15 cellular contexts compared by ENCODE assay signal in the genomic region with DNA sequence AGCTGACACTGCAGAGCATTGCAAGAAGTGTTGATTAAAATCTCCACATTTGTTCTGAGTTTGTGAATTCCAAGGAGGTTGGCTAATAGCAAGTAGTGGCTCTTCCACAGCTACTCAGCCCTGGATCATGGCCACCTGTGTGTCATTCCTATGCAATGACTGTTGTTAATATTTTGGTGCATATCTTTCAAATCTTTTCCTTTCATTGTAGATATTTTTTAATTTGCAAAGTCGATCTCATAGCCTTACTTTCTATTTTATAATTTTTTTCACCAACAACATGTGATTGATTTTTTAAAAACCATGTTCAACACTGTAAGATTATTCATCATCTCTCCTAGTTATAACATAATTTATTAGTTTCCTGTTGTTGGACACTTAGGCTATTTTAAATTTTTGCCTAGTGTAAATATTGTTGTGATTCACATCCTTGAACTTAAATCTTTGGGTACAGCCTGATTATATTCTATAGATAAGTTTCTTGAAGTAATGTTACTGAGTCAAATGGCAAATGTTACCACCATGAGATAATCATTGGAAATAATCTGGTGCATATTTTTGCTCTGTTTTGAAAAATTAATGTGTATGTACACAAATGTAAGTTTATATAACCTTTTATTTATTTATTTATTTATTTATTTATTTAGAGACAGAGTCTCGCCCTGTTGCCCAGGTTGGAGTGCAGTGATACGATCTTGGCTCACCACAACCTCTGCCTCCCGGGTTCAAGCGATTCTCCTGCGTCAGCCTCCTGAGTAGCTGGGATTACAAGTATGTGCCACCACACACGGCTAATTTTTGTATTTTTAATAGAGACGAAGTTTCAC. TPM values are rescaled to one million over a fixed set of nuclear protein-coding genes. Genes with fewer than 3 reads are reported as not detected.
DNase-seq lines count a peak whose midpoint lies in the region; ATAC-seq, FAIRE-seq and TF ChIP-seq lines count a peak whose summit lies in the region.
"Had no signal": no experiment of that assay in that cellular context is flagged by ENCODE, and none has a peak within 500 bp of the region (broad histone marks: within the 10 kb centered on the region; RNA-seq: fewer than 3 reads in every experiment).

No MANE protein-coding gene starts in this region.

- peak; percentile 94 for FAIRE-seq in astrocyte (lab: Jason Lieb, UNC)
- FAIRE-seq: kidney had no signal

- H3K36me3 ChIP-seq in astrocyte (ENCODE audit: insufficient read depth, low read length) (no peaks in the 10 kb centered on the region), thoracic aorta (no peaks in the 10 kb centered on the region), H7 (replicated peaks; ENCODE audit: control insufficient read depth, insufficient read depth, low read length) (no peaks in the 10 kb centered on the region)
- H3K36me3 ChIP-seq: neutrophil, suprapubic skin had no signal

- DNase-seq in H4 (ENCODE audit: low spot score) = peak; percentile 18
- peak; percentile 91 for DNase-seq in astrocyte (ENCODE audit: low read depth)
- DNase-seq in glomerular visceral epithelial cell (ENCODE audit: extremely low spot score) = peak; percentile 63
- DNase-seq in thoracic aorta (ENCODE audit: low spot score) = no peak
- DNase-seq in GM19238 (ENCODE audit: insufficient read length, low spot score) = no peak
- no peak for DNase-seq in H7
- DNase-seq: activated CD4-positive, CD25-positive, alpha-beta regulatory T cell treated with anti-CD3 and anti-CD28 coated beads, Interleukin-2, amount 50 U/mL, for 72 hours; activated naive CD4-positive, alpha-beta T cell treated with anti-CD3 and anti-CD28 coated beads for 36 hours; Karpas-422; kidney; NCI-H2227 treated with DMSO at 0.1 percent for 48 hours had no signal

- H3K4me1 ChIP-seq in astrocyte (ENCODE audit: insufficient read depth, low read length) (peaks cover 3% of the 10 kb centered on the region), thoracic aorta (ENCODE audit: control insufficient read depth in 1 of 2, low read depth in 2 of 2) (peaks cover 6 to 9% of the 10 kb centered on the region in 2 donors)

- H3K27ac Mint-ChIP-seq in astrocyte (ENCODE audit: unreplicated experiment) = peak overlapping the region; percentile 86
- H3K27ac Mint-ChIP-seq: activated naive CD4-positive, alpha-beta T cell treated with anti-CD3 and anti-CD28 coated beads for 36 hours had no signal

- H3K27ac ChIP-seq in astrocyte (ENCODE audit: low read depth, low read length) (peak overlapping the region; percentile 54), thoracic aorta (peak overlapping the region in 1 of 2 donors; percentile 52)
- H3K27ac ChIP-seq: neutrophil, suprapubic skin had no signal

- H3K27me3 Mint-ChIP-seq in astrocyte (ENCODE audit: low read depth, unreplicated experiment) = no peaks in the 10 kb centered on the region

- H3K9me3 Mint-ChIP-seq in astrocyte (ENCODE audit: unreplicated experiment) = no peaks in the 10 kb centered on the region
- H3K9me3 Mint-ChIP-seq: activated naive CD4-positive, alpha-beta T cell treated with anti-CD3 and anti-CD28 coated beads for 36 hours had no signal

- H4K20me1 ChIP-seq in astrocyte (ENCODE audit: insufficient read depth, low read length) = no peaks in the 10 kb centered on the region

- no peak for ATAC-seq in thoracic aorta (ENCODE audit: insufficient number of reproducible peaks, low FRiP score, low read depth)
- no peak for ATAC-seq in HG02798 (IDR thresholded peaks at IDR 0.05; ENCODE audit: poor library complexity, unreplicated experiment)
- no peak for ATAC-seq in GM18909 (IDR thresholded peaks at IDR 0.05; ENCODE audit: poor library complexity, unreplicated experiment)

- peaks cover 13% of the 10 kb centered on the region for H3K4me1 Mint-ChIP-seq in astrocyte (ENCODE audit: low read depth, unreplicated experiment)

- peak overlapping the region; percentile 23 for H3K4me2 ChIP-seq in astrocyte (ENCODE audit: low read length)

- no peaks in the 10 kb centered on the region for H3K79me2 ChIP-seq in astrocyte (ENCODE audit: insufficient read depth, low read length)

- TF ChIP-seq CTCF in astrocyte (IDR thresholded peaks at IDR 0.05; ENCODE audit: insufficient read depth, low read depth, low read length) (no peak), thoracic aorta (IDR thresholded peaks at IDR 0.05) (no peak)

- no peaks in the 10 kb centered on the region for H3K9me3 ChIP-seq in astrocyte (ENCODE audit: insufficient read depth, low read depth, low read length)
- no peaks in the 10 kb centered on the region for H3K9me3 ChIP-seq in thoracic aorta
- H3K9me3 ChIP-seq: neutrophil, suprapubic skin had no signal

- H3K4me3 Mint-ChIP-seq in astrocyte (ENCODE audit: unreplicated experiment) = no peak overlapping the region
- H3K4me3 Mint-ChIP-seq: activated naive CD4-positive, alpha-beta T cell treated with anti-CD3 and anti-CD28 coated beads for 36 hours had no signal

- no peaks in the 10 kb centered on the region for H3K27me3 ChIP-seq in astrocyte (ENCODE audit: insufficient read depth, low read length)
- H3K27me3 ChIP-seq in thoracic aorta (replicated peaks; ENCODE audit: insufficient read depth) = no peaks in the 10 kb centered on the region
- no peaks in the 10 kb centered on the region for H3K27me3 ChIP-seq in H7 (ENCODE audit: control insufficient read depth, insufficient read depth, low read length)
- H3K27me3 ChIP-seq: neutrophil, suprapubic skin had no signal

- H3K36me3 Mint-ChIP-seq in astrocyte (ENCODE audit: low read depth, unreplicated experiment) = no peaks in the 10 kb centered on the region

- no peak overlapping the region for H2AFZ ChIP-seq in astrocyte (ENCODE audit: low read depth, low read length)

- no peak overlapping the region for H3K4me3 ChIP-seq in astrocyte (ENCODE audit: insufficient read depth, low read depth, low read length)
- H3K4me3 ChIP-seq in thoracic aorta = peak overlapping the region; percentile 42
- H3K4me3 ChIP-seq in H7 (ENCODE audit: insufficient read depth, low read depth, low read length) = no peak overlapping the region
- H3K4me3 ChIP-seq: suprapubic skin had no signal

- no peak overlapping the region for H3K9ac ChIP-seq in astrocyte (ENCODE audit: low read length)

RNA-seq across cellular contexts. Expression of gene ARHGAP10, which starts 17.1 kb away (rescaled TPM):
- 9.5 and 10.3 TPM in 2 replicates for total RNA-seq in H4 (2014; rRNA removed; shearing (Covaris generic))
- 23.4 and 28.0 TPM in 2 replicates for total RNA-seq in astrocyte
- 100 to 1,000 TPM; 195 to 211 TPM for total RNA-seq in thoracic aorta
- 9.7 and 12.4 TPM in 2 replicates for total RNA-seq in H7 (2014; rRNA removed; shearing (Covaris generic))

RNA-seq across cellular contexts. Expression of gene PRMT9, which starts 30.8 kb away (rescaled TPM):
- 8.3 and 10.5 TPM in 2 replicates for total RNA-seq in H4 (2014; rRNA removed; shearing (Covaris generic))
- total RNA-seq in astrocyte (8.4 and 9.0 TPM in 2 replicates), thoracic aorta (10 to 100 TPM in 1 of 2 donors, 1 to 10 TPM in 1; 3.5 to 11.9 TPM)
- 11.7 and 12.7 TPM in 2 replicates for total RNA-seq in H7 (2014; rRNA removed; shearing (Covaris generic))

Comparison
In these comparisons a context has a peak if more than half of its experiments do, and no peak if none do; other contexts are left out.
1. DNase-seq: peak in H4 (single experiment), astrocyte (single experiment) and glomerular visceral epithelial cell (single experiment); none in thoracic aorta (single experiment), GM19238 (single experiment) and H7 (single experiment).